20 cellular contexts compared by ENCODE assay signal in genomic region chr10:27138277-27138676, GRCh38.
"Had no signal": no experiment of that assay in that cellular context is flagged by ENCODE, and none has a peak within 500 bp of the region (broad histone marks: within the 10 kb centered on the region; RNA-seq: fewer than 3 reads in every experiment).

No MANE protein-coding gene starts in this region.

- H3K27me3 ChIP-seq: esophagus muscularis mucosa, gastrocnemius medialis, heart right ventricle, neural progenitor cell, ovary, right atrium auricular region, sigmoid colon had no signal

- H3K9me3 ChIP-seq: esophagus muscularis mucosa, gastrocnemius medialis, heart right ventricle, ovary, right atrium auricular region, sigmoid colon had no signal

- H3K36me3 ChIP-seq: ovary had no signal

- H3K4me3 Mint-ChIP-seq: dendritic cell treated with granulocyte-macrophage colony-stimulating factor and Interleukin-4, amounts not matched to agents 40 ng/mL and 50 ng/mL, for 4 days; effector memory CD8-positive, alpha-beta T cell; mesothelial cell of epicardium; natural killer cell treated with Interleukin-12 subunit alpha and Interleukin-12 subunit beta and Interleukin-15 and Interleukin-18, amount 100 ng/mL, for 72 hours; neural progenitor cell had no signal

- ATAC-seq: effector memory CD8-positive, alpha-beta T cell; gastrocnemius medialis; heart right ventricle; left lobe of liver; natural killer cell treated with Interleukin-12 subunit alpha and Interleukin-12 subunit beta and Interleukin-15 and Interleukin-18, amount 100 ng/mL, for 72 hours had no signal

- DNase-seq: effector memory CD8-positive, alpha-beta T cell; gastrocnemius medialis; heart right ventricle; hypothalamus; kidney glomerular epithelial cell; nucleus accumbens; ovary; sigmoid colon; stimulated activated CD4-positive, alpha-beta T cell treated with anti-CD3 and anti-CD28 coated beads, Interleukin-2, amount 100 ng/mL, for 24 hours; stimulated activated naive CD4-positive, alpha-beta T cell; trophoblast cell had no signal

- H3K4me1 ChIP-seq: esophagus muscularis mucosa, gastrocnemius medialis, heart right ventricle, neural progenitor cell, right atrium auricular region, sigmoid colon had no signal

- H3K27me3 Mint-ChIP-seq: dendritic cell treated with granulocyte-macrophage colony-stimulating factor and Interleukin-4, amounts not matched to agents 40 ng/mL and 50 ng/mL, for 4 days; effector memory CD8-positive, alpha-beta T cell; natural killer cell treated with Interleukin-12 subunit alpha and Interleukin-12 subunit beta and Interleukin-15 and Interleukin-18, amount 100 ng/mL, for 72 hours had no signal

- H3K4me1 Mint-ChIP-seq: mesothelial cell of epicardium, neural progenitor cell had no signal

- H3K4me3 ChIP-seq: esophagus muscularis mucosa, gastrocnemius medialis, heart right ventricle, neural progenitor cell, ovary, right atrium auricular region, sigmoid colon, skin epidermis had no signal

- H3K4me2 ChIP-seq: neural progenitor cell had no signal

- H3K27ac ChIP-seq: epithelial cell of prostate, esophagus muscularis mucosa, gastrocnemius medialis, heart right ventricle, neural progenitor cell, ovary, right atrium auricular region, sigmoid colon, skin epidermis had no signal

- H3K27ac Mint-ChIP-seq: dendritic cell treated with granulocyte-macrophage colony-stimulating factor and Interleukin-4, amounts not matched to agents 40 ng/mL and 50 ng/mL, for 4 days; effector memory CD8-positive, alpha-beta T cell; mesothelial cell of epicardium; natural killer cell treated with Interleukin-12 subunit alpha and Interleukin-12 subunit beta and Interleukin-15 and Interleukin-18, amount 100 ng/mL, for 72 hours; neural progenitor cell had no signal
